ENCODE assay signal across 1 cellular context in the genomic region with DNA sequence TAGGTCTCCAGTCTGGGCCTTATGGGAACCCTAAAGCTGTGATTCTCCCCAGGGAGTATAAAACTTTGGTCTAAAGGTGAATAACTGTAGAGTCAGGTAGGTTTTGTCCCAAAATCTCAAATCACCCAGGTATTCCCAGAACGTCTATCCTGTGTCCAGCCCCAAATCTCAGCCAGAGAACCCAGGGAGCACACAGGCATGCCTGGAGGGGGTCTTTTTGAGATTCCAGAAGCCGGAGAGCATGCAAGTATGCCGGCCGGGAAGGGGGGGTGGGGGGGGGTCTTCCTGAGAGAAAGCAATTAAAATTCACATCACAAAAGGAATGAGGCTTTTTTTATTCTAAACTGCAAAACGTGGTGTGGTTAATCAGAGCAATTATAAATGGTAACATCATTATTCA.
TF ChIP-seq lines count a peak whose summit lies in the region.

No MANE protein-coding gene starts in this region.

TF ChIP-seq in WTC11, 78 proteins besides CTCF, POLR2A, EP300 and RAD21 (continued from another document):
- TF ChIP-seq, protein P1, sequence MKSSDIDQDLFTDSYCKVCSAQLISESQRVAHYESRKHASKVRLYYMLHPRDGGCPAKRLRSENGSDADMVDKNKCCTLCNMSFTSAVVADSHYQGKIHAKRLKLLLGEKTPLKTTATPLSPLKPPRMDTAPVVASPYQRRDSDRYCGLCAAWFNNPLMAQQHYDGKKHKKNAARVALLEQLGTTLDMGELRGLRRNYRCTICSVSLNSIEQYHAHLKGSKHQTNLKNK (CRISPR knock-in tag; IDR thresholded peaks at IDR 0.05), result no peak
- TF ChIP-seq TCF7 (CRISPR knock-in tag; IDR thresholded peaks at IDR 0.05; ENCODE audit: low read depth), result no peak
